ENCODE assay signal across 9 cellular contexts in genomic region chr10:33211123-33211878, GRCh38.
DNase-seq lines count a peak whose midpoint lies in the region; ATAC-seq and TF ChIP-seq lines count a peak whose summit lies in the region.
"Had no signal": no experiment of that assay in that cellular context is flagged by ENCODE, and none has a peak within 500 bp of the region (broad histone marks: within the 10 kb centered on the region; RNA-seq: fewer than 3 reads in every experiment).

No MANE protein-coding gene starts in this region.

- no peaks in the 10 kb centered on the region for H3K9me3 Mint-ChIP-seq in MCF 10A (ENCODE audit: unreplicated experiment)

- H3K27ac ChIP-seq in breast epithelium (peak overlapping the region in 1 of 2 donors; percentile 36), tibial artery (peak overlapping the region; percentile 68 to 79)
- H3K27ac ChIP-seq: SK-N-MC had no signal

- peaks cover 25% of the 10 kb centered on the region for H3K36me3 Mint-ChIP-seq in MCF 10A (ENCODE audit: insufficient read depth, unreplicated experiment)

- BruUV-seq in MCF 10A (replicated peaks; lab: Mats Ljungman, UMichigan), result no TSS peak

- ATAC-seq in HG02840 (IDR thresholded peaks at IDR 0.05; ENCODE audit: low FRiP score, unreplicated experiment), result no peak
- no peak for ATAC-seq in HG02852 (IDR thresholded peaks at IDR 0.05; ENCODE audit: unreplicated experiment)

- POLR2A ChIA-PET in MCF 10A (lab: Yijun Ruan, JAX), result no interaction called here

- DNase-seq in MCF 10A (ENCODE audit: unreplicated experiment), result peak; percentile 55
- DNase-seq in breast epithelium (ENCODE audit: low spot score in 2 of 2), result no peak
- peak; percentile 95 for DNase-seq in adipocyte (ENCODE audit: low read depth)
- peak; percentile 24 for DNase-seq in kidney glomerular epithelial cell (lab: John Stamatoyannopoulos, UW)
- peak; percentile 63 to 83 for DNase-seq in tibial artery
- DNase-seq in NCI-H2081 treated with DMSO at 0.1 percent for 48 hours (lab: John Stamatoyannopoulos, UW), result no peak

- TF ChIP-seq POLR2A in breast epithelium (IDR thresholded peaks at IDR 0.05), result no peak

- H3K27me3 Mint-ChIP-seq in MCF 10A (ENCODE audit: insufficient read depth, unreplicated experiment), result no peaks in the 10 kb centered on the region

- no peak overlapping the region for H3K4me3 Mint-ChIP-seq in MCF 10A (ENCODE audit: unreplicated experiment)

- H3K27me3 ChIP-seq in breast epithelium, result no peaks in the 10 kb centered on the region
- H3K27me3 ChIP-seq in adipocyte (replicated peaks; ENCODE audit: control insufficient read depth, insufficient read depth, low read length), result no peaks in the 10 kb centered on the region
- H3K27me3 ChIP-seq in tibial artery, result no peaks in the 10 kb centered on the region

- no peaks in the 10 kb centered on the region for H3K4me1 ChIP-seq in breast epithelium
- peaks cover 61% of the 10 kb centered on the region for H3K4me1 ChIP-seq in adipocyte (ENCODE audit: control insufficient read depth, insufficient read depth, low read length)
- peaks cover 0 to 38% (median 21%) of the 10 kb centered on the region in 4 donors for H3K4me1 ChIP-seq in tibial artery

- H3K4me3 ChIP-seq in breast epithelium, result no peak overlapping the region
- H3K4me3 ChIP-seq in adipocyte (ENCODE audit: low read length), result peak overlapping the region; percentile 14
- H3K4me3 ChIP-seq in tibial artery, result peak overlapping the region; percentile 7 to 19
- H3K4me3 ChIP-seq: SK-N-MC had no signal

- peaks cover 16% of the 10 kb centered on the region for H3K4me1 Mint-ChIP-seq in MCF 10A (ENCODE audit: insufficient read depth, unreplicated experiment)

- peak overlapping the region; percentile 68 for H3K9ac ChIP-seq in adipocyte (ENCODE audit: low read length)

- no peaks in the 10 kb centered on the region for H3K36me3 ChIP-seq in breast epithelium
- H3K36me3 ChIP-seq in adipocyte (ENCODE audit: control insufficient read depth, insufficient read depth, low read length, severe bottlenecking), result peaks cover 57% of the 10 kb centered on the region
- H3K36me3 ChIP-seq in tibial artery, result peaks cover 0 to 29% (median 16%) of the 10 kb centered on the region in 3 donors

- TF ChIP-seq CTCF in MCF 10A (IDR thresholded peaks at IDR 0.05; ENCODE audit: unreplicated experiment) (no peak), breast epithelium (IDR thresholded peaks at IDR 0.05) (no peak), tibial artery (IDR thresholded peaks at IDR 0.05) (no peak)

- CTCF ChIA-PET in MCF 10A (lab: Yijun Ruan, JAX), result interaction anchor here (0.6 to 1.5 kb wide), 3 partner anchors 9 to 62 kb away, joined by 3 to 4 read pairs (median 4); no protein-coding TSS in a partner anchor

- intact Hi-C loops in MCF 10A (cut with micrococcal nuclease), result no loop called here
- intact Hi-C loops in breast epithelium (cut with DNase I; ENCODE audit: low total_unique reads), result no loop called here
- intact Hi-C loops in tibial artery (cut with DNase I; ENCODE audit: low total_unique reads), result no loop called here

- no peaks in the 10 kb centered on the region for H3K9me3 ChIP-seq in breast epithelium
- no peaks in the 10 kb centered on the region for H3K9me3 ChIP-seq in adipocyte (ENCODE audit: control insufficient read depth, low read length)
- H3K9me3 ChIP-seq in tibial artery, result no peaks in the 10 kb centered on the region

- H3K27ac Mint-ChIP-seq in MCF 10A (ENCODE audit: low read depth, unreplicated experiment), result peak overlapping the region; percentile 35

Comparison
In these comparisons a context has a peak if more than half of its experiments do, and no peak if none do; other contexts are left out.
1. DNase-seq: peak in MCF 10A (single experiment), adipocyte (single experiment), kidney glomerular epithelial cell (single experiment) and tibial artery (2 of 2); none in breast epithelium (0 of 2) and NCI-H2081 treated with DMSO at 0.1 percent for 48 hours (single experiment).
2. H3K4me3 ChIP-seq: peak in adipocyte (single experiment) and tibial artery (2 of 2); none in breast epithelium (0 of 3).